2 cellular contexts compared by ENCODE assay signal in genomic region chr2:20199381-20200270, GRCh38.
A peak's percentile ranks its signal among the peaks of the same experiment; 100 is the strongest.
TF ChIP-seq lines count a peak whose summit lies in the region.

No MANE protein-coding gene starts in this region.

TF ChIP-seq in IMR-90, 13 proteins besides CTCF, POLR2A, EP300 and RAD21:
- TF ChIP-seq CEBPB (IDR thresholded peaks at IDR 0.05; ENCODE audit: low read depth, low read length) (no peak), RCOR1 (IDR thresholded peaks at IDR 0.05; ENCODE audit: insufficient replicate concordance, low read length) (no peak), FOS (IDR thresholded peaks at IDR 0.05; ENCODE audit: low read depth, low read length) (no peak), CHD1 (IDR thresholded peaks at IDR 0.05; ENCODE audit: low read depth, low read length) (no peak), MXI1 (IDR thresholded peaks at IDR 0.05; ENCODE audit: borderline replicate concordance, low read depth, low read length) (no peak), MAZ (IDR thresholded peaks at IDR 0.05; ENCODE audit: borderline replicate concordance, low read depth, low read length) (no peak), NFE2L2 (IDR thresholded peaks at IDR 0.05; ENCODE audit: low read depth, low read length) (no peak), MAFK (IDR thresholded peaks at IDR 0.05; ENCODE audit: low read depth, low read length) (no peak), BHLHE40 (IDR thresholded peaks at IDR 0.05; ENCODE audit: low read depth, low read length) (no peak), USF2 (IDR thresholded peaks at IDR 0.05; ENCODE audit: low read depth, low read length) (no peak), SMC3 (IDR thresholded peaks at IDR 0.05; ENCODE audit: low read depth, low read length) (no peak), ELK1 (IDR thresholded peaks at IDR 0.05; ENCODE audit: borderline replicate concordance, low read depth, low read length) (no peak), RFX5 (IDR thresholded peaks at IDR 0.05; ENCODE audit: low read depth, low read length) (no peak)

TF ChIP-seq in HepG2, 621 proteins besides CTCF, POLR2A, EP300 and RAD21:
- TF ChIP-seq NFKB2 (CRISPR knock-in tag; IDR thresholded peaks at IDR 0.05; ENCODE audit: borderline replicate concordance) = 0 out of 2 replicates have a peak, but pooled peaks have one; percentile 31
- no peak for TF ChIP-seq ZNF263 (CRISPR knock-in tag; IDR thresholded peaks at IDR 0.05)
- TF ChIP-seq ZNF3 (CRISPR knock-in tag; IDR thresholded peaks at IDR 0.05) = peak; percentile 90
